In genomic region chr11:67031791-67032561, GRCh38 we compare ENCODE assay signal across 15 cellular contexts. TPM values are rescaled to one million over a fixed set of nuclear protein-coding genes. Genes with fewer than 3 reads are reported as not detected.
DNase-seq lines count a peak whose midpoint lies in the region; ATAC-seq and TF ChIP-seq lines count a peak whose summit lies in the region.
"Had no signal": no experiment of that assay in that cellular context is flagged by ENCODE, and none has a peak within 500 bp of the region (broad histone marks: within the 10 kb centered on the region; RNA-seq: fewer than 3 reads in every experiment).

No MANE protein-coding gene starts in this region.

- no peak overlapping the region for H2AFZ ChIP-seq in parathyroid adenoma

- DNase-seq in G401 (ENCODE audit: low spot score): peak; percentile 40
- peak; percentile 96 to 98 for DNase-seq in SJSA1 (ENCODE audit: low read depth in 1 of 2, low spot score in 2 of 2)
- peak; percentile 72 for DNase-seq in endodermal cell
- no peak for DNase-seq in activated naive CD8-positive, alpha-beta T cell treated with anti-CD3 and anti-CD28 coated beads, Interleukin-2, amount 50 U/mL, for 24 hours
- DNase-seq in stimulated activated CD4-positive, alpha-beta T cell treated with anti-CD3 and anti-CD28 coated beads, Interleukin-4, amount 100 ng/mL, for 1 hour: no peak
- DNase-seq in mesothelial cell of epicardium (ENCODE audit: low spot score in 2 of 2, unreplicated experiment in 2 of 2): no peak
- no peak for DNase-seq in activated T-cell treated with anti-CD3 and anti-CD28 coated beads, Interleukin-2, amount 50 U/mL, for 24 hours
- DNase-seq: activated CD4-positive, alpha-beta T cell treated with anti-CD3 and anti-CD28 coated beads, Interleukin-2, amount 10 ng/mL, durations not matched to agents 24 days and 14 days; activated gamma-delta T cell; NCI-H1092 had no signal

- no peaks in the 10 kb centered on the region for H3K36me3 Mint-ChIP-seq in endodermal cell (ENCODE audit: low read depth)
- H3K36me3 Mint-ChIP-seq in activated naive CD8-positive, alpha-beta T cell treated with anti-CD3 and anti-CD28 coated beads, Interleukin-2, amount 50 U/mL, for 24 hours (ENCODE audit: low read depth): no peaks in the 10 kb centered on the region
- no peaks in the 10 kb centered on the region for H3K36me3 Mint-ChIP-seq in mesothelial cell of epicardium
- H3K36me3 Mint-ChIP-seq in activated T-cell treated with anti-CD3 and anti-CD28 coated beads, Interleukin-2, amount 50 U/mL, for 24 hours (ENCODE audit: low read depth): no peaks in the 10 kb centered on the region
- H3K36me3 Mint-ChIP-seq: stimulated activated effector memory CD8-positive, alpha-beta T cell treated with anti-CD3 and anti-CD28 coated beads, Interleukin-12 subunit alpha, Interleukin-12 subunit beta, amount 100 ng/mL, for 72 hours had no signal

- H3K9me3 Mint-ChIP-seq in endodermal cell (no peaks in the 10 kb centered on the region), mesothelial cell of epicardium (no peaks in the 10 kb centered on the region)
- H3K9me3 Mint-ChIP-seq in activated naive CD8-positive, alpha-beta T cell treated with anti-CD3 and anti-CD28 coated beads, Interleukin-2, amount 50 U/mL, for 24 hours: no peaks in the 10 kb centered on the region
- H3K9me3 Mint-ChIP-seq in activated T-cell treated with anti-CD3 and anti-CD28 coated beads, Interleukin-2, amount 50 U/mL, for 24 hours: no peaks in the 10 kb centered on the region
- H3K9me3 Mint-ChIP-seq: activated CD4-positive, alpha-beta T cell treated with anti-CD3 and anti-CD28 coated beads, Interleukin-2, amount 10 ng/mL, durations not matched to agents 24 days and 14 days; stimulated activated effector memory CD8-positive, alpha-beta T cell treated with anti-CD3 and anti-CD28 coated beads, Interleukin-12 subunit alpha, Interleukin-12 subunit beta, amount 100 ng/mL, for 72 hours had no signal

- no peak overlapping the region for H3K4me3 Mint-ChIP-seq in endodermal cell
- no peak overlapping the region for H3K4me3 Mint-ChIP-seq in activated naive CD8-positive, alpha-beta T cell treated with anti-CD3 and anti-CD28 coated beads, Interleukin-2, amount 50 U/mL, for 24 hours
- H3K4me3 Mint-ChIP-seq in mesothelial cell of epicardium: no peak overlapping the region
- H3K4me3 Mint-ChIP-seq in activated T-cell treated with anti-CD3 and anti-CD28 coated beads, Interleukin-2, amount 50 U/mL, for 24 hours: no peak overlapping the region
- H3K4me3 Mint-ChIP-seq: activated CD4-positive, alpha-beta T cell treated with anti-CD3 and anti-CD28 coated beads, Interleukin-2, amount 10 ng/mL, durations not matched to agents 24 days and 14 days; stimulated activated effector memory CD8-positive, alpha-beta T cell treated with anti-CD3 and anti-CD28 coated beads, Interleukin-12 subunit alpha, Interleukin-12 subunit beta, amount 100 ng/mL, for 72 hours had no signal

- TF ChIP-seq CTCF in endodermal cell (conservative IDR thresholded peaks at IDR 0.05) (no peak), parathyroid adenoma (IDR thresholded peaks at IDR 0.05) (no peak), mesothelial cell of epicardium (IDR thresholded peaks at IDR 0.05; ENCODE audit: unreplicated experiment) (no peak)

- H3K27me3 ChIP-seq in SJSA1 (replicated peaks): no peaks in the 10 kb centered on the region
- H3K27me3 ChIP-seq in endodermal cell (ENCODE audit: control insufficient read depth, insufficient read depth, low read length, poor library complexity, severe bottlenecking): no peaks in the 10 kb centered on the region
- no peaks in the 10 kb centered on the region for H3K27me3 ChIP-seq in parathyroid adenoma (ENCODE audit: control insufficient read depth, insufficient read depth, low read length)
- H3K27me3 ChIP-seq: ovary had no signal

- no peak overlapping the region for H3K9ac ChIP-seq in endodermal cell (ENCODE audit: extremely low read depth, low read length, poor library complexity, severe bottlenecking)
- H3K9ac ChIP-seq in parathyroid adenoma: no peak overlapping the region

- peak overlapping the region; percentile 19 for H3K4me3 ChIP-seq in SJSA1
- H3K4me3 ChIP-seq in endodermal cell (ENCODE audit: low read length): no peak overlapping the region
- H3K4me3 ChIP-seq in parathyroid adenoma (ENCODE audit: low read depth, low read length): no peak overlapping the region
- H3K4me3 ChIP-seq: lung, ovary had no signal

- H3K9me3 ChIP-seq in SJSA1 (replicated peaks): no peaks in the 10 kb centered on the region
- H3K9me3 ChIP-seq in endodermal cell (ENCODE audit: control insufficient read depth, low read length): no peaks in the 10 kb centered on the region
- H3K9me3 ChIP-seq in parathyroid adenoma (ENCODE audit: control insufficient read depth, low read length): no peaks in the 10 kb centered on the region
- H3K9me3 ChIP-seq: ovary had no signal

- no peak for ATAC-seq in activated naive CD8-positive, alpha-beta T cell treated with anti-CD3 and anti-CD28 coated beads, Interleukin-2, amount 50 U/mL, for 24 hours
- ATAC-seq: stimulated activated effector memory CD8-positive, alpha-beta T cell treated with anti-CD3 and anti-CD28 coated beads, Interleukin-12 subunit alpha, Interleukin-12 subunit beta, amount 100 ng/mL, for 72 hours had no signal

- peaks cover 59% of the 10 kb centered on the region for H3K4me1 ChIP-seq in SJSA1 (replicated peaks)
- no peaks in the 10 kb centered on the region for H3K4me1 ChIP-seq in endodermal cell (ENCODE audit: control insufficient read depth, insufficient read depth, low read length)
- H3K4me1 ChIP-seq in parathyroid adenoma: peaks cover 52% of the 10 kb centered on the region

- H3K4me2 ChIP-seq in parathyroid adenoma (ENCODE audit: low read length): no peak overlapping the region

- H3K27me3 Mint-ChIP-seq in endodermal cell (ENCODE audit: insufficient read depth): no peaks in the 10 kb centered on the region
- H3K27me3 Mint-ChIP-seq in activated naive CD8-positive, alpha-beta T cell treated with anti-CD3 and anti-CD28 coated beads, Interleukin-2, amount 50 U/mL, for 24 hours: peaks cover 35% of the 10 kb centered on the region
- H3K27me3 Mint-ChIP-seq in mesothelial cell of epicardium (ENCODE audit: low read depth): peaks cover 5% of the 10 kb centered on the region
- peaks cover 50% of the 10 kb centered on the region for H3K27me3 Mint-ChIP-seq in activated T-cell treated with anti-CD3 and anti-CD28 coated beads, Interleukin-2, amount 50 U/mL, for 24 hours

- H3K79me2 ChIP-seq in parathyroid adenoma: peaks cover 6% of the 10 kb centered on the region

- H3K4me1 Mint-ChIP-seq in endodermal cell: no peaks in the 10 kb centered on the region
- peaks cover 2% of the 10 kb centered on the region for H3K4me1 Mint-ChIP-seq in activated naive CD8-positive, alpha-beta T cell treated with anti-CD3 and anti-CD28 coated beads, Interleukin-2, amount 50 U/mL, for 24 hours
- peaks cover 15% of the 10 kb centered on the region for H3K4me1 Mint-ChIP-seq in mesothelial cell of epicardium
- no peaks in the 10 kb centered on the region for H3K4me1 Mint-ChIP-seq in activated T-cell treated with anti-CD3 and anti-CD28 coated beads, Interleukin-2, amount 50 U/mL, for 24 hours (ENCODE audit: low read depth)
- H3K4me1 Mint-ChIP-seq: activated CD4-positive, alpha-beta T cell treated with anti-CD3 and anti-CD28 coated beads, Interleukin-2, amount 10 ng/mL, durations not matched to agents 24 days and 14 days; stimulated activated effector memory CD8-positive, alpha-beta T cell treated with anti-CD3 and anti-CD28 coated beads, Interleukin-12 subunit alpha, Interleukin-12 subunit beta, amount 100 ng/mL, for 72 hours had no signal

- H3K27ac Mint-ChIP-seq in endodermal cell (no peak overlapping the region), mesothelial cell of epicardium (no peak overlapping the region)
- H3K27ac Mint-ChIP-seq in activated naive CD8-positive, alpha-beta T cell treated with anti-CD3 and anti-CD28 coated beads, Interleukin-2, amount 50 U/mL, for 24 hours: no peak overlapping the region
- no peak overlapping the region for H3K27ac Mint-ChIP-seq in activated T-cell treated with anti-CD3 and anti-CD28 coated beads, Interleukin-2, amount 50 U/mL, for 24 hours
- H3K27ac Mint-ChIP-seq: activated CD4-positive, alpha-beta T cell treated with anti-CD3 and anti-CD28 coated beads, Interleukin-2, amount 10 ng/mL, durations not matched to agents 24 days and 14 days; stimulated activated effector memory CD8-positive, alpha-beta T cell treated with anti-CD3 and anti-CD28 coated beads, Interleukin-12 subunit alpha, Interleukin-12 subunit beta, amount 100 ng/mL, for 72 hours had no signal

- WGBS in endodermal cell (ENCODE audit: insufficient coverage in 1 of 2, insufficient read length in 1 of 2), 2 experiments: 84 to 85% methylated on average over 19 to 23 of the region's 23 CpGs

- H3K27ac ChIP-seq in SJSA1: peak overlapping the region; percentile 93
- no peak overlapping the region for H3K27ac ChIP-seq in endodermal cell (ENCODE audit: low read depth, low read length)
- H3K27ac ChIP-seq in parathyroid adenoma: peak overlapping the region; percentile 96
- H3K27ac ChIP-seq: ovary had no signal

- no peaks in the 10 kb centered on the region for H3K36me3 ChIP-seq in SJSA1
- H3K36me3 ChIP-seq in endodermal cell (ENCODE audit: control insufficient read depth, insufficient read depth, low read length): no peaks in the 10 kb centered on the region
- no peaks in the 10 kb centered on the region for H3K36me3 ChIP-seq in parathyroid adenoma (ENCODE audit: control insufficient read depth, insufficient read depth, low read length)
- H3K36me3 ChIP-seq: ovary had no signal

- in situ Hi-C loops in G401 (cut with HindIII; ENCODE audit: low sequenced_read_pairs): no loop called here

RNA-seq across cellular contexts. Expression of gene SYT12, which starts 9.0 kb away (rescaled TPM):
- total RNA-seq in G401 (2014; rRNA removed; shearing (Covaris generic)): 0.74 and 1.1 TPM in 2 replicates
- total RNA-seq in SJSA1 (2014; rRNA removed; shearing (Covaris generic)): 0.13 and 0.29 TPM in 2 replicates
- total RNA-seq in endodermal cell (1 to 10 TPM in 1 of 2 donors, under 1 TPM in 1; 0.91 to 1.1 TPM), mesothelial cell of epicardium (0.24 to 0.40 TPM (median 0.34 TPM) in 3 replicates)
- 0.39 TPM for polyA plus RNA-seq in endodermal cell (2013, experiment 1 of 2)
- 0.33 TPM for polyA plus RNA-seq in endodermal cell (2013, experiment 2 of 2)
- total RNA-seq: activated CD4-positive, alpha-beta T cell treated with anti-CD3 and anti-CD28 coated beads, Interleukin-2, amount 10 ng/mL, durations not matched to agents 24 days and 14 days had no signal

RNA-seq across cellular contexts. Expression of gene RHOD, which starts 24.7 kb away (rescaled TPM):
- total RNA-seq in G401 (2014; rRNA removed; shearing (Covaris generic)): not detected in 2 replicates
- total RNA-seq in SJSA1 (2014; rRNA removed; shearing (Covaris generic)): not detected in 2 replicates
- total RNA-seq in endodermal cell (10 to 100 TPM; 17.1 to 18.1 TPM), mesothelial cell of epicardium (19.1 to 20.7 TPM (median 19.5 TPM) in 3 replicates)
- polyA plus RNA-seq in endodermal cell (2013, experiment 1 of 2): 7.7 TPM
- 7.7 TPM for polyA plus RNA-seq in endodermal cell (2013, experiment 2 of 2)

RNA-seq across cellular contexts. Expression of gene C11orf86, which starts 56.9 kb away (rescaled TPM):
- not detected in 2 replicates for total RNA-seq in G401 (2014; rRNA removed; shearing (Covaris generic))
- not detected in 2 replicates for total RNA-seq in SJSA1 (2014; rRNA removed; shearing (Covaris generic))
- total RNA-seq in endodermal cell: not detected
- polyA plus RNA-seq in endodermal cell (2013, experiment 1 of 2): not detected
- not detected for polyA plus RNA-seq in endodermal cell (2013, experiment 2 of 2)
- total RNA-seq in mesothelial cell of epicardium: not detected in 3 replicates
- total RNA-seq: activated CD4-positive, alpha-beta T cell treated with anti-CD3 and anti-CD28 coated beads, Interleukin-2, amount 10 ng/mL, durations not matched to agents 24 days and 14 days; dermis blood vessel endothelial cell; lung had no signal
- polyA plus RNA-seq: lung, ovary had no signal

Comparison
In these comparisons a context has a peak if more than half of its experiments do, and no peak if none do; other contexts are left out.
1. DNase-seq: peak in G401 (single experiment), SJSA1 (2 of 2) and endodermal cell (single experiment); none in activated naive CD8-positive, alpha-beta T cell treated with anti-CD3 and anti-CD28 coated beads, Interleukin-2, amount 50 U/mL, for 24 hours (single experiment), stimulated activated CD4-positive, alpha-beta T cell treated with anti-CD3 and anti-CD28 coated beads, Interleukin-4, amount 100 ng/mL, for 1 hour (single experiment), mesothelial cell of epicardium (0 of 2) and activated T-cell treated with anti-CD3 and anti-CD28 coated beads, Interleukin-2, amount 50 U/mL, for 24 hours (single experiment).
2. RNA of gene RHOD, which starts 24.7 kb away (total RNA-seq): 19.1 to 20.7 TPM in mesothelial cell of epicardium and 17.1 to 18.1 TPM in endodermal cell; not detected in G401 and not detected in SJSA1; every median in the first group is over 10 times any median in the second.